1 cellular context compared by ENCODE assay signal in genomic region chr11:74255741-74256369, GRCh38.
TF ChIP-seq lines count a peak whose summit lies in the region.

No MANE protein-coding gene starts in this region.

TF ChIP-seq in H1, 55 proteins besides CTCF, POLR2A, EP300 and RAD21 (continued from another document):
- TF ChIP-seq CHD1 (IDR thresholded peaks at IDR 0.05; ENCODE audit: low read depth, low read length) (no peak), RBBP5 (IDR thresholded peaks at IDR 0.05; ENCODE audit: borderline replicate concordance, low read depth, low read length) (no peak), RXRA (IDR thresholded peaks at IDR 0.05; ENCODE audit: insufficient read depth, low read depth, low read length) (no peak)
